Comparison of ENCODE assay signal across 18 cellular contexts in the genomic region with DNA sequence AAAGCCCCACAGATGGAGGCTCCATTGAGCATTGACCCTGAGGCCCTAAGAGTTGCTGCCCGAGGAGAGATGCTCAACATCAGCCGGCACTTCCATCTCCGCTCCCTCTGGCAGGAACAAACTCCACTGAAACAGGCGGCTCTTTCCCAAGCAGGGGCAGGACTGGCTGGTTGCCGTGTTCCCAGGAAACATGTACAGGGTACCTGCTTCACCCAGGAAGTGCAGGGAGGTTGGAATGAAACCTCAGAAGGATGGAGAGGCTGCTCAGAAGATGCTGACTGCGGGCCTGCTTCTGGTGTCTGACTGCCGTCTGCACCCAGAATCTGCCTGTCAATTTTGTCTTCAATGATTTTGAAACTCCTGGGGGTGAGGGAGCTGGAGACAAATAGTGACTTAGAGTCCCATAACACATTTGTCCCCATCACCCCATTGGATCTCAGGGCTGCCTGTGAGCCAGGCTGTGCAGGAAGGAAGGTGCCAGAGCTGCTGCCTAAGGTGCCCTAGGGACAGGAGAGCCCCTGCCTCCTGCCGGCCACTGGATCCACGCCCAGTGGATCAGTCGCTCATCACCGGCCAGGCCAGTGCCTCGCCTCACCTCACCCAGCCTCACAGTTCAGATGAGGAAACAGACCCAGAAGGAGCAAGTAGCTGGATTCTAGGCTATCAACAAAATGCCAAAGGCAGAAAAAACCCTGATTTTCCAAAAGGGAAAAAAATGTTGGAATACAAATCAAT.
"Had no signal": no experiment of that assay in that cellular context is flagged by ENCODE, and none has a peak within 500 bp of the region (broad histone marks: within the 10 kb centered on the region; RNA-seq: fewer than 3 reads in every experiment).

No MANE protein-coding gene starts in this region.

- H3K4me3 Mint-ChIP-seq: activated naive CD4-positive, alpha-beta T cell treated with anti-CD3 and anti-CD28 coated beads, Interleukin-2, amount 50 U/mL, for 24 hours; activated T-cell treated with anti-CD3 and anti-CD28 coated beads, Interleukin-2, amount 50 U/mL, for 4 hours; neural progenitor cell; T-cell had no signal

- H3K36me3 ChIP-seq: adrenal gland, neural progenitor cell, ovary, transverse colon had no signal

- H3K27ac ChIP-seq: adrenal gland, foreskin keratinocyte, neural progenitor cell, ovary, transverse colon had no signal

- H3K4me1 Mint-ChIP-seq: activated naive CD4-positive, alpha-beta T cell treated with anti-CD3 and anti-CD28 coated beads, Interleukin-2, amount 50 U/mL, for 24 hours; naive B cell; T-cell had no signal

- H3K9me3 ChIP-seq: adrenal gland, ovary, transverse colon had no signal

- FAIRE-seq: endothelial cell of umbilical vein had no signal

- H3K27me3 ChIP-seq: adrenal gland, foreskin keratinocyte, ovary, transverse colon had no signal

- H3K4me2 ChIP-seq: SK-N-SH had no signal

- H3K36me3 Mint-ChIP-seq: activated naive CD4-positive, alpha-beta T cell treated with anti-CD3 and anti-CD28 coated beads, Interleukin-2, amount 50 U/mL, for 24 hours; neural progenitor cell; T-cell had no signal

- DNase-seq: activated CD4-positive, alpha-beta T cell treated with anti-CD3 and anti-CD28 coated beads for 1 hour; activated CD4-positive, alpha-beta T cell treated with anti-CD3 and anti-CD28 coated beads, Interleukin-2, amount 50 U/mL, for 4 hours; activated effector memory CD4-positive, alpha-beta T cell treated with anti-CD3 and anti-CD28 coated beads, Interleukin-2, amount 50 U/mL, for 16 hours; activated T-cell treated with anti-CD3 and anti-CD28 coated beads, Interleukin-2, amount 50 U/mL, for 4 hours; foreskin keratinocyte; mammary epithelial cell; naive B cell; SK-N-SH; stimulated activated CD4-positive, alpha-beta T cell treated with anti-CD3 and anti-CD28 coated beads, Interleukin-2, amount 100 ng/mL, for 48 hours; stimulated activated naive CD4-positive, alpha-beta T cell; T-cell; T-helper 9 cell; transverse colon had no signal

- ATAC-seq: activated T-cell treated with anti-CD3 and anti-CD28 coated beads, Interleukin-2, amount 50 U/mL, for 4 hours; foreskin keratinocyte; T-cell had no signal

- H3K4me3 ChIP-seq: adrenal gland, ovary, transverse colon had no signal

- H3K27ac Mint-ChIP-seq: activated naive CD4-positive, alpha-beta T cell treated with anti-CD3 and anti-CD28 coated beads, Interleukin-2, amount 50 U/mL, for 24 hours; neural progenitor cell; T-cell had no signal

- H3K4me1 ChIP-seq: adrenal gland, foreskin keratinocyte, transverse colon had no signal
